1 cellular context compared by ENCODE assay signal in genomic region chr9:98374385-98375051, GRCh38.
A peak's percentile ranks its signal among the peaks of the same experiment; 100 is the strongest.
TF ChIP-seq lines count a peak whose summit lies in the region.

No MANE protein-coding gene starts in this region.

TF ChIP-seq in K562, 482 proteins besides CTCF, POLR2A, EP300 and RAD21 (continued from another document):
- TF ChIP-seq BCLAF1 (IDR thresholded peaks at IDR 0.05; ENCODE audit: borderline replicate concordance in 1 of 2, control insufficient read depth in 1 of 2, low read depth in 2 of 2, low read length in 1 of 2), result no peak
- TF ChIP-seq ZKSCAN1 (IDR thresholded peaks at IDR 0.05; ENCODE audit: low read depth, low read length), result peak; percentile 85; the same call in 1 of the 2 replicates
- TF ChIP-seq ZNF318 (IDR thresholded peaks at IDR 0.05; ENCODE audit: borderline replicate concordance in 1 of 2, low read depth in 1 of 2), result no peak
- TF ChIP-seq ZEB2 (IDR thresholded peaks at IDR 0.05), result peak; percentile 63; the same call in 1 of the 2 replicates
- no peak for TF ChIP-seq ZNF280A (IDR thresholded peaks at IDR 0.05; ENCODE audit: low read depth, partially characterized antibody)
- no peak for TF ChIP-seq ZNF444 (CRISPR knock-in tag; IDR thresholded peaks at IDR 0.05)
- TF ChIP-seq CBFB (CRISPR knock-in tag; IDR thresholded peaks at IDR 0.05), result no peak
- TF ChIP-seq FOXK1 (CRISPR knock-in tag; IDR thresholded peaks at IDR 0.05; ENCODE audit: borderline replicate concordance), result no peak
- TF ChIP-seq DACH1 (IDR thresholded peaks at IDR 0.05; ENCODE audit: partially characterized antibody), result peak; percentile 62
- no peak for TF ChIP-seq SRSF9 (IDR thresholded peaks at IDR 0.05; ENCODE audit: borderline replicate concordance, low read depth, low read length)
- TF ChIP-seq RBM17 (IDR thresholded peaks at IDR 0.05; ENCODE audit: borderline replicate concordance, low read depth, low read length), result no peak
- TF ChIP-seq SPI1 (IDR thresholded peaks at IDR 0.05; ENCODE audit: borderline replicate concordance, low read depth, low read length), result no peak
- peak; percentile 85 for TF ChIP-seq NFIC (IDR thresholded peaks at IDR 0.05)
- TF ChIP-seq SMAD2 (IDR thresholded peaks at IDR 0.05; ENCODE audit: low read depth, low read length), result no peak
- no peak for TF ChIP-seq CHD1 (IDR thresholded peaks at IDR 0.05; ENCODE audit: low read length)
- no peak for TF ChIP-seq ZNF239 (CRISPR knock-in tag; IDR thresholded peaks at IDR 0.05)
- TF ChIP-seq FOXK2 (conservative IDR thresholded peaks at IDR 0.05 in 1 of 2, IDR thresholded peaks at IDR 0.05 in 1 of 2; ENCODE audit: low read depth in 2 of 2), result peak; percentile 76 to 79
- no peak for TF ChIP-seq ZC3H11A (IDR thresholded peaks at IDR 0.05; ENCODE audit: low read depth, low read length)
- TF ChIP-seq ZNF445 (CRISPR knock-in tag; IDR thresholded peaks at IDR 0.05; ENCODE audit: low read depth), result no peak
- TF ChIP-seq EP400 (IDR thresholded peaks at IDR 0.05), result peak; percentile 82
- TF ChIP-seq MEF2D (tag; conservative IDR thresholded peaks at IDR 0.05; ENCODE audit: low read depth), result no peak
- TF ChIP-seq CEBPB (tag; IDR thresholded peaks at IDR 0.05), result peak; percentile 90
- no peak for TF ChIP-seq TCF7 (IDR thresholded peaks at IDR 0.05; ENCODE audit: borderline replicate concordance)
- TF ChIP-seq, protein P1, sequence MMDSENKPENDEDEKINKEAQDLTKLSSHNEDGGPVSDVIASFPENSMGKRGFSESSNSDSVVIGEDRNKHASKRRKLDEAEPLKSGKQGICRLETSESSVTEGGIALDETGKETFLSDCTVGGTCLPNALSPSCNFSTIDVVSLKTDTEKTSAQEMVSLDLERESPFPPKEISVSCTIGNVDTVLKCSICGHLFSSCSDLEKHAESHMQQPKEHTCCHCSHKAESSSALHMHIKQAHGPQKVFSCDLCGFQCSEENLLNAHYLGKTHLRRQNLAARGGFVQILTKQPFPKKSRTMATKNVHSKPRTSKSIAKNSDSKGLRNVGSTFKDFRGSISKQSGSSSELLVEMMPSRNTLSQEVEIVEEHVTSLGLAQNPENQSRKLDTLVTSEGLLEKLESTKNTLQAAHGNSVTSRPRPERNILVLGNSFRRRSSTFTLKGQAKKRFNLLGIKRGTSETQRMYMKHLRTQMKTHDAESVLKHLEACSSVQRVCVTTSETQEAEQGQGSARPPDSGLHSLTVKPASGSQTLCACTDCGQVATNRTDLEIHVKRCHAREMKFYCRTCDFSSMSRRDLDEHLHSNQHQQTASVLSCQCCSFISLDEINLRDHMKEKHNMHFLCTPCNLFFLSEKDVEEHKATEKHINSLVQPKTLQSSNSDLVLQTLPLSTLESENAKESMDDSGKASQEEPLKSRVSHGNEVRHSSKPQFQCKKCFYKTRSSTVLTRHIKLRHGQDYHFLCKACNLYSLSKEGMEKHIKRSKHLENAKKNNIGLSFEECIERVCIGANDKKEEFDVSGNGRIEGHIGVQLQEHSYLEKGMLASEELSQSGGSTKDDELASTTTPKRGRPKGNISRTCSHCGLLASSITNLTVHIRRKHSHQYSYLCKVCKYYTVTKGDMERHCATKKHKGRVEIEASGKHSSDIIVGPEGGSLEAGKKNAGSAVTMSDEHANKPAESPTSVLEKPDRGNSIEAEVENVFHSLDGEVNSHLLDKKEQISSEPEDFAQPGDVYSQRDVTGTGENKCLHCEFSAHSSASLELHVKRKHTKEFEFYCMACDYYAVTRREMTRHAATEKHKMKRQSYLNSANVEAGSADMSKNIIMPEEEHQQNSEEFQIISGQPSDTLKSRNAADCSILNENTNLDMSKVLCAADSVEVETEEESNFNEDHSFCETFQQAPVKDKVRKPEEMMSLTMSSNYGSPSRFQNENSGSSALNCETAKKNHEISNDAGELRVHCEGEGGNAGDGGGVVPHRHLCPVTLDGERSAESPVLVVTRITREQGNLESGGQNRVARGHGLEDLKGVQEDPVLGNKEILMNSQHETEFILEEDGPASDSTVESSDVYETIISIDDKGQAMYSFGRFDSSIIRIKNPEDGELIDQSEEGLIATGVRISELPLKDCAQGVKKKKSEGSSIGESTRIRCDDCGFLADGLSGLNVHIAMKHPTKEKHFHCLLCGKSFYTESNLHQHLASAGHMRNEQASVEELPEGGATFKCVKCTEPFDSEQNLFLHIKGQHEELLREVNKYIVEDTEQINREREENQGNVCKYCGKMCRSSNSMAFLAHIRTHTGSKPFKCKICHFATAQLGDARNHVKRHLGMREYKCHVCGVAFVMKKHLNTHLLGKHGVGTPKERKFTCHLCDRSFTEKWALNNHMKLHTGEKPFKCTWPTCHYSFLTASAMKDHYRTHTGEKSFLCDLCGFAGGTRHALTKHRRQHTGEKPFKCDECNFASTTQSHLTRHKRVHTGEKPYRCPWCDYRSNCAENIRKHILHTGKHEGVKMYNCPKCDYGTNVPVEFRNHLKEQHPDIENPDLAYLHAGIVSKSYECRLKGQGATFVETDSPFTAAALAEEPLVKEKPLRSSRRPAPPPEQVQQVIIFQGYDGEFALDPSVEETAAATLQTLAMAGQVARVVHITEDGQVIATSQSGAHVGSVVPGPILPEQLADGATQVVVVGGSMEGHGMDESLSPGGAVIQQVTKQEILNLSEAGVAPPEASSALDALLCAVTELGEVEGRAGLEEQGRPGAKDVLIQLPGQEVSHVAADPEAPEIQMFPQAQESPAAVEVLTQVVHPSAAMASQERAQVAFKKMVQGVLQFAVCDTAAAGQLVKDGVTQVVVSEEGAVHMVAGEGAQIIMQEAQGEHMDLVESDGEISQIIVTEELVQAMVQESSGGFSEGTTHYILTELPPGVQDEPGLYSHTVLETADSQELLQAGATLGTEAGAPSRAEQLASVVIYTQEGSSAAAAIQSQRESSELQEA (IDR thresholded peaks at IDR 0.05; ENCODE audit: low read depth), result no peak
- TF ChIP-seq NRF1 (conservative IDR thresholded peaks at IDR 0.05 in 1 of 2, IDR thresholded peaks at IDR 0.05 in 1 of 2), result no peak
- TF ChIP-seq MYNN (IDR thresholded peaks at IDR 0.05), result no peak
- TF ChIP-seq MYNN (CRISPR knock-in tag; IDR thresholded peaks at IDR 0.05), result no peak
- no peak for TF ChIP-seq ZNF408 (CRISPR knock-in tag; IDR thresholded peaks at IDR 0.05; ENCODE audit: low read depth)
- 0 out of 2 replicates have a peak, but pooled peaks have one; percentile 14 for TF ChIP-seq SMC3 (conservative IDR thresholded peaks at IDR 0.05; ENCODE audit: insufficient read depth, low read depth, low read length)
- TF ChIP-seq HSF4 (CRISPR knock-in tag; IDR thresholded peaks at IDR 0.05; ENCODE audit: borderline replicate concordance), result no peak
TF ChIP-seq in K562: peak in this region for 128.
